Comparison of ENCODE assay signal across 30 cellular contexts in the genomic region with DNA sequence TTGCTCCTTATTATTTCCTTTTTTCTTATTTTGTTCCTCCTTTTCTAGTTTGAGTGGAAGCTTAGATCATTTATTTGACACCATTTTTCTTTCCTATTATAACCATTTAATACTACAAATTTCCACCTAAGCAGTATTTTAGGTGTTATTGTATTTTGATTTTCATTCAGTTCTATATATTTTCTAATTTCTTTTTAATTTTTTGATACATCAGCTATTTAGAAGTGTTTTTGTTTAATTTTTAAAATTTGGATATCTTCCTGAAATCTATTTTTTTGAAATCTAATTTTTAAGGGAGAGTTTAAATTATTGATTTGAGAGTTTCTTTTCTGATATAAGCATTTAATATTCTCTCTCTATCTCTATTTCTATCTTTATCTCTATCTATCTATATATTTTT.
"Had no signal": no experiment of that assay in that cellular context is flagged by ENCODE, and none has a peak within 500 bp of the region (broad histone marks: within the 10 kb centered on the region; RNA-seq: fewer than 3 reads in every experiment).

No MANE protein-coding gene starts in this region.

- FAIRE-seq: astrocyte had no signal

- ATAC-seq: activated CD8-positive, alpha-beta T cell treated with anti-CD3 and anti-CD28 coated beads for 36 hours; activated naive CD4-positive, alpha-beta T cell treated with anti-CD3 and anti-CD28 coated beads, Interleukin-2, amount 50 U/mL, for 72 hours; body of pancreas; PC-3; Right ventricle myocardium inferior had no signal

- H3K36me3 ChIP-seq: adrenal gland, Peyer's patch, WERI-Rb-1 had no signal

- H3K4me1 ChIP-seq: adrenal gland, body of pancreas, breast epithelium, Peyer's patch had no signal

- DNase-seq: activated CD4-positive, alpha-beta T cell treated with anti-CD3 and anti-CD28 coated beads for 1 hour; activated CD4-positive, alpha-beta T cell treated with anti-CD3 and anti-CD28 coated beads for 48 hours; activated CD4-positive, CD25-positive, alpha-beta regulatory T cell; activated CD8-positive, alpha-beta T cell treated with anti-CD3 and anti-CD28 coated beads for 36 hours; activated gamma-delta T cell; activated naive CD4-positive, alpha-beta T cell treated with anti-CD3 and anti-CD28 coated beads for 36 hours; activated T-cell treated with anti-CD3 and anti-CD28 coated beads, Interleukin-2, amount 50 U/mL, for 24 hours; adrenal gland; body of pancreas; NCI-H1092 treated with DMSO at 0.1 percent for 48 hours; NCI-H1417 treated with DMSO at 0.1 percent for 48 hours; NCI-H187 treated with DMSO at 0.1 percent for 48 hours; NCI-H2081 treated with DMSO at 0.1 percent for 48 hours; NCI-H510A; NCI-H526; NCI-H748 treated with DMSO at 0.1 percent for 48 hours; NK-92 treated with Interleukin-12 subunit alpha and Interleukin-12 subunit beta, amount 100 ng/mL, for 24 hours; PC-3; Peyer's patch; SIG-M5; SW 1271; T-helper 1 cell; T-helper 2 cell; T-helper 9 cell; WERI-Rb-1 had no signal

- H3K9me3 ChIP-seq: adrenal gland, body of pancreas, breast epithelium, Peyer's patch had no signal

- H3K27ac ChIP-seq: adrenal gland, body of pancreas, breast epithelium, Peyer's patch, RWPE1, WERI-Rb-1 had no signal

- H3K4me3 ChIP-seq: adrenal gland, body of pancreas, breast epithelium, Peyer's patch had no signal
